8 cellular contexts compared by ENCODE assay signal in genomic region chr4:155442267-155443105, GRCh38.
DNase-seq lines count a peak whose midpoint lies in the region; ATAC-seq lines count a peak whose summit lies in the region.

No MANE protein-coding gene starts in this region.

- H3K27me3 ChIP-seq in effector memory CD4-positive, alpha-beta T cell (replicated peaks; ENCODE audit: control insufficient read depth, insufficient read depth, low read length, poor library complexity, severe bottlenecking), result no peaks in the 10 kb centered on the region

- no peak for ATAC-seq in activated CD4-positive, CD25-positive, alpha-beta regulatory T cell treated with anti-CD3 and anti-CD28 coated beads, Interleukin-2, amount 50 U/mL, for 24 hours
- peak; percentile 77 for ATAC-seq in HG02938 (IDR thresholded peaks at IDR 0.05; ENCODE audit: unreplicated experiment)

- H3K9me3 ChIP-seq in effector memory CD4-positive, alpha-beta T cell (ENCODE audit: control insufficient read depth, low read length), result no peaks in the 10 kb centered on the region

- H3K4me1 Mint-ChIP-seq in activated CD4-positive, alpha-beta memory T cell treated with anti-CD3 and anti-CD28 coated beads, Interleukin-2, amount 10 ng/mL, durations not matched to agents 7 days and 5 days, result no peaks in the 10 kb centered on the region

- peak in 3 of 4 experiments; percentile 1 to 31 (median 21) for DNase-seq in activated CD4-positive, CD25-positive, alpha-beta regulatory T cell (lab: John Stamatoyannopoulos, UW)
- DNase-seq in NCI-H345 (lab: John Stamatoyannopoulos, UW) (peak; percentile 56), medulla oblongata (ENCODE audit: extremely low spot score) (peak; percentile 92)
- peak; percentile 55 for DNase-seq in activated CD4-positive, alpha-beta memory T cell treated with anti-CD3 and anti-CD28 coated beads, Interleukin-2, amount 10 ng/mL, durations not matched to agents 7 days and 5 days
- DNase-seq in effector memory CD4-positive, alpha-beta T cell, result peak in 2 of 3 donors; percentile 3 to 22
- peak; percentile 3 to 19 (median 11) for DNase-seq in stimulated activated CD4-positive, alpha-beta T cell treated with anti-CD3 and anti-CD28 coated beads, TNF-alpha, amount 100 ng/mL, for 4 hours (ENCODE audit: low read depth in 3 of 3)

- H3K4me3 ChIP-seq in effector memory CD4-positive, alpha-beta T cell (ENCODE audit: insufficient read depth, low read depth, low read length, poor library complexity, severe bottlenecking), result no peak overlapping the region

- no peak overlapping the region for H3K27ac Mint-ChIP-seq in activated CD4-positive, alpha-beta memory T cell treated with anti-CD3 and anti-CD28 coated beads, Interleukin-2, amount 10 ng/mL, durations not matched to agents 7 days and 5 days

- no peak overlapping the region for H3K4me3 Mint-ChIP-seq in activated CD4-positive, alpha-beta memory T cell treated with anti-CD3 and anti-CD28 coated beads, Interleukin-2, amount 10 ng/mL, durations not matched to agents 7 days and 5 days

- H3K4me1 ChIP-seq in effector memory CD4-positive, alpha-beta T cell (ENCODE audit: control insufficient read depth, insufficient read depth, low read length, poor library complexity, severe bottlenecking), result no peaks in the 10 kb centered on the region

- no peaks in the 10 kb centered on the region for H3K9me3 Mint-ChIP-seq in activated CD4-positive, alpha-beta memory T cell treated with anti-CD3 and anti-CD28 coated beads, Interleukin-2, amount 10 ng/mL, durations not matched to agents 7 days and 5 days

- CTCF ChIA-PET in activated CD4-positive, alpha-beta memory T cell treated with anti-CD3 and anti-CD28 coated beads, Interleukin-2, amount 10 ng/mL, durations not matched to agents 7 days and 5 days (lab: Charles Lee), result interaction anchor here (2.8 kb wide), 1 partner anchor 345 kb away, joined by 13 read pairs; no protein-coding TSS in a partner anchor

- H3K27me3 Mint-ChIP-seq in activated CD4-positive, alpha-beta memory T cell treated with anti-CD3 and anti-CD28 coated beads, Interleukin-2, amount 10 ng/mL, durations not matched to agents 7 days and 5 days, result peaks cover 5% of the 10 kb centered on the region

- POLR2A ChIA-PET in activated CD4-positive, alpha-beta memory T cell treated with anti-CD3 and anti-CD28 coated beads, Interleukin-2, amount 10 ng/mL, durations not matched to agents 7 days and 5 days (lab: Charles Lee), result no interaction called here

- H3K27ac ChIP-seq in effector memory CD4-positive, alpha-beta T cell (ENCODE audit: insufficient read depth, low read length, poor library complexity, severe bottlenecking), result no peak overlapping the region

- H3K36me3 ChIP-seq in effector memory CD4-positive, alpha-beta T cell (ENCODE audit: control insufficient read depth, insufficient read depth, low read length), result no peaks in the 10 kb centered on the region

- no peaks in the 10 kb centered on the region for H3K36me3 Mint-ChIP-seq in activated CD4-positive, alpha-beta memory T cell treated with anti-CD3 and anti-CD28 coated beads, Interleukin-2, amount 10 ng/mL, durations not matched to agents 7 days and 5 days (ENCODE audit: low read depth)

Comparison
In these comparisons a context has a peak if more than half of its experiments do, and no peak if none do; other contexts are left out.
1. DNase-seq: peak in every context shown above with its lines; median percentile 92 in medulla oblongata; 56 in NCI-H345; 55 in activated CD4-positive, alpha-beta memory T cell treated with anti-CD3 and anti-CD28 coated beads, Interleukin-2, amount 10 ng/mL, durations not matched to agents 7 days and 5 days; 21 in activated CD4-positive, CD25-positive, alpha-beta regulatory T cell; 12 in effector memory CD4-positive, alpha-beta T cell; 11 in stimulated activated CD4-positive, alpha-beta T cell treated with anti-CD3 and anti-CD28 coated beads, TNF-alpha, amount 100 ng/mL, for 4 hours.